Comparison of ENCODE assay signal across 18 cellular contexts in the genomic region with DNA sequence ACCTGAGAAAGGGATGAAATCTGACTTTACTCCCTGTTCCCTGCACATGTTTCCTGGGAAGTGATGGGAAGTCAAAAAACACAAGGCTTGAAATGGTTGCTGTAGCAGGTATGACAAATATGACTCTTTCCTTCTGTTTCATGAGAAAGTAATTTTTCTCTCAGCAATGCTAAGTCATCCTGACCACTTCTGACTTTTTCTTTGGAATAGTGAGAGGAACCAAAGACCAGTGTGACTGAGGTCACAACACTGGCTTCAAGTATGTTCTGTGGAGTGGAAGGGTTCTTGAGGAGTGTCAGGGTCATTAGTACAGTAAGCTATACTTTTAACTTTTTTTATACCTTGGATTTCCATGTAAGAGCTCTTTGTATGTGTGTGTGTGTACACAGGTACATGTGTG.
DNase-seq lines count a peak whose midpoint lies in the region; ATAC-seq and TF ChIP-seq lines count a peak whose summit lies in the region.
"Had no signal": no experiment of that assay in that cellular context is flagged by ENCODE, and none has a peak within 500 bp of the region (broad histone marks: within the 10 kb centered on the region; RNA-seq: fewer than 3 reads in every experiment).

No MANE protein-coding gene starts in this region.

- CTCF ChIA-PET in HCT116 (lab: Charles Lee): no interaction called here

- H2AFZ ChIP-seq in HCT116 (ENCODE audit: low read depth, low read length, poor library complexity, severe bottlenecking): no peak overlapping the region

- no peak overlapping the region for H3K4me3 Mint-ChIP-seq in dendritic cell treated with granulocyte-macrophage colony-stimulating factor and Interleukin-4, amounts not matched to agents 40 ng/mL and 50 ng/mL, for 4 days
- no peak overlapping the region for H3K4me3 Mint-ChIP-seq in stimulated activated memory B cell treated with anti-CD40 and anti-IgM and Interleukin-4, amounts not matched to agents 10 μg/mL and 1 μg/mL and 100 μg/mL, for 72 hours
- H3K4me3 Mint-ChIP-seq in T-helper 17 cell: no peak overlapping the region
- H3K4me3 Mint-ChIP-seq: CD4-positive, CD25-positive, alpha-beta regulatory T cell had no signal

- no TSS peak for BruUV-seq in HCT116 (replicated peaks; lab: Mats Ljungman, UMichigan)

- H3K4me3 ChIP-seq in HCT116 (replicated peaks in 1 of 2; ENCODE audit: low read depth in 1 of 2, low read length in 2 of 2): no peak overlapping the region
- H3K4me3 ChIP-seq: SK-N-MC had no signal

- no peaks in the 10 kb centered on the region for H4K20me1 ChIP-seq in HCT116 (ENCODE audit: insufficient read depth)

- H3K9me2 ChIP-seq in HCT116 (ENCODE audit: insufficient read depth): no peaks in the 10 kb centered on the region

- H3K27me3 Mint-ChIP-seq in dendritic cell treated with granulocyte-macrophage colony-stimulating factor and Interleukin-4, amounts not matched to agents 40 ng/mL and 50 ng/mL, for 4 days: no peaks in the 10 kb centered on the region
- no peaks in the 10 kb centered on the region for H3K27me3 Mint-ChIP-seq in stimulated activated memory B cell treated with anti-CD40 and anti-IgM and Interleukin-4, amounts not matched to agents 10 μg/mL and 1 μg/mL and 100 μg/mL, for 72 hours
- no peaks in the 10 kb centered on the region for H3K27me3 Mint-ChIP-seq in T-helper 17 cell
- H3K27me3 Mint-ChIP-seq: CD4-positive, CD25-positive, alpha-beta regulatory T cell had no signal

- peak overlapping the region; percentile 96 for H3K27ac ChIP-seq in HCT116 (ENCODE audit: low read depth, low read length)
- H3K27ac ChIP-seq: SK-N-MC had no signal

- H3K4me1 ChIP-seq in HCT116 (ENCODE audit: control insufficient read depth in 1 of 2, insufficient read depth in 2 of 2, low read length in 2 of 2): peaks cover 83 to 96% of the 10 kb centered on the region in 2 experiments

- peaks cover 31% of the 10 kb centered on the region for H3K4me1 Mint-ChIP-seq in dendritic cell treated with granulocyte-macrophage colony-stimulating factor and Interleukin-4, amounts not matched to agents 40 ng/mL and 50 ng/mL, for 4 days (ENCODE audit: low read depth)
- peaks cover 56% of the 10 kb centered on the region for H3K4me1 Mint-ChIP-seq in stimulated activated memory B cell treated with anti-CD40 and anti-IgM and Interleukin-4, amounts not matched to agents 10 μg/mL and 1 μg/mL and 100 μg/mL, for 72 hours
- peaks cover 18% of the 10 kb centered on the region for H3K4me1 Mint-ChIP-seq in T-helper 17 cell

- ATAC-seq in HCT116 (no peak), T-helper 17 cell (no peak)
- no peak for ATAC-seq in stimulated activated memory B cell treated with anti-CD40 and anti-IgM and Interleukin-4, amounts not matched to agents 10 μg/mL and 1 μg/mL and 100 μg/mL, for 72 hours

- intact Hi-C loops in HCT116 (cut with micrococcal nuclease): no loop called here
- intact Hi-C loops in dendritic cell treated with granulocyte-macrophage colony-stimulating factor and Interleukin-4, amounts not matched to agents 40 ng/mL and 50 ng/mL, for 4 days (cut with micrococcal nuclease): no loop called here

- H3K9me3 ChIP-seq in HCT116 (ENCODE audit: control insufficient read depth in 1 of 2, insufficient read depth in 1 of 2, low read depth in 1 of 2, low read length in 2 of 2) (no peaks in the 10 kb centered on the region), T-helper 17 cell (ENCODE audit: control insufficient read depth, low read length, poor library complexity, severe bottlenecking) (no peaks in the 10 kb centered on the region)

- no peaks in the 10 kb centered on the region for H3K9me3 Mint-ChIP-seq in dendritic cell treated with granulocyte-macrophage colony-stimulating factor and Interleukin-4, amounts not matched to agents 40 ng/mL and 50 ng/mL, for 4 days
- peaks cover 1% of the 10 kb centered on the region for H3K9me3 Mint-ChIP-seq in stimulated activated memory B cell treated with anti-CD40 and anti-IgM and Interleukin-4, amounts not matched to agents 10 μg/mL and 1 μg/mL and 100 μg/mL, for 72 hours
- H3K9me3 Mint-ChIP-seq: CD4-positive, CD25-positive, alpha-beta regulatory T cell had no signal

- no peak for TF ChIP-seq RAD21 in HCT116 (IDR thresholded peaks at IDR 0.05; ENCODE audit: low read depth)

- TF ChIP-seq CTCF in HCT116 (IDR thresholded peaks at IDR 0.05 in 2 of 3, conservative IDR thresholded peaks at IDR 0.05 in 1 of 3; ENCODE audit: borderline replicate concordance in 1 of 3, insufficient read depth in 1 of 3, low read depth in 2 of 3, low read length in 2 of 3) (no peak), GM10266 (IDR thresholded peaks at IDR 0.05; ENCODE audit: control insufficient read depth, insufficient read depth, low read depth, missing control alignments) (no peak)

- peak; percentile 37 for DNase-seq in CD1c-positive myeloid dendritic cell (ENCODE audit: extremely low spot score)
- no peak for DNase-seq in HCT116 (ENCODE audit: low read depth, low spot score)
- no peak for DNase-seq in GM10266 (ENCODE audit: extremely low spot score)
- no peak for DNase-seq in T-helper 17 cell
- no peak for DNase-seq in activated CD4-positive, alpha-beta T cell treated with anti-CD3 and anti-CD28 coated beads for 4 hours
- DNase-seq: CD4-positive, CD25-positive, alpha-beta regulatory T cell; COR-L47; GOT3; KG1; MV-4-11; NCI-H1694 treated with DMSO at 0.1 percent for 48 hours; NCI-H2227 treated with DMSO at 0.1 percent for 48 hours; NCI-H510A treated with DMSO at 0.1 percent for 48 hours; NCI-H774; SHP77 had no signal

- TF ChIP-seq POLR2A in HCT116 (IDR thresholded peaks at IDR 0.05; ENCODE audit: borderline replicate concordance, extremely low read depth, insufficient read depth, insufficient read length): no peak

- H3K36me3 Mint-ChIP-seq in dendritic cell treated with granulocyte-macrophage colony-stimulating factor and Interleukin-4, amounts not matched to agents 40 ng/mL and 50 ng/mL, for 4 days (ENCODE audit: low read depth): no peaks in the 10 kb centered on the region
- H3K36me3 Mint-ChIP-seq in stimulated activated memory B cell treated with anti-CD40 and anti-IgM and Interleukin-4, amounts not matched to agents 10 μg/mL and 1 μg/mL and 100 μg/mL, for 72 hours: peaks cover 25% of the 10 kb centered on the region
- H3K36me3 Mint-ChIP-seq in T-helper 17 cell (ENCODE audit: low read depth): peaks cover 4% of the 10 kb centered on the region

- POLR2A ChIA-PET in HCT116 (lab: Charles Lee): interaction anchor here (1.1 kb wide), 1 partner anchor 18 kb away, joined by 7 read pairs; no protein-coding TSS in a partner anchor

- no peaks in the 10 kb centered on the region for H3K27me3 ChIP-seq in HCT116 (ENCODE audit: insufficient read depth, low read length)

- H3K36me3 ChIP-seq in HCT116 (ENCODE audit: control insufficient read depth in 1 of 2, insufficient read depth in 2 of 2, low read length in 2 of 2): no peaks in the 10 kb centered on the region

- peak overlapping the region; percentile 41 for H3K9ac ChIP-seq in HCT116 (ENCODE audit: low read length)

- H3K27ac Mint-ChIP-seq in dendritic cell treated with granulocyte-macrophage colony-stimulating factor and Interleukin-4, amounts not matched to agents 40 ng/mL and 50 ng/mL, for 4 days: peak overlapping the region; percentile 50
- peak overlapping the region; percentile 50 for H3K27ac Mint-ChIP-seq in stimulated activated memory B cell treated with anti-CD40 and anti-IgM and Interleukin-4, amounts not matched to agents 10 μg/mL and 1 μg/mL and 100 μg/mL, for 72 hours
- H3K27ac Mint-ChIP-seq in T-helper 17 cell: no peak overlapping the region
- H3K27ac Mint-ChIP-seq: CD4-positive, CD25-positive, alpha-beta regulatory T cell had no signal

- peaks cover 93% of the 10 kb centered on the region for H3K79me2 ChIP-seq in HCT116 (ENCODE audit: insufficient read depth, low read length)

- RAD21 ChIA-PET in HCT116 (lab: Charles Lee; ENCODE audit: low non-redundant PET in 1 of 2, low total read pairs in 2 of 2, uncharacterized antibody in 2 of 2, unreplicated experiment in 2 of 2): no interaction called here

- peak overlapping the region; percentile 12 for H3K4me2 ChIP-seq in HCT116 (ENCODE audit: low read length)

TF ChIP-seq in HCT116, 20 proteins besides CTCF, POLR2A, EP300 and RAD21:
- TF ChIP-seq CEBPB (IDR thresholded peaks at IDR 0.05; ENCODE audit: low read depth) (no peak), POLR2AphosphoS5 (IDR thresholded peaks at IDR 0.05; ENCODE audit: low read depth, low read length) (no peak), ZFX (IDR thresholded peaks at IDR 0.05) (no peak), EZH2phosphoT487 (IDR thresholded peaks at IDR 0.05; ENCODE audit: borderline replicate concordance) (no peak), SP1 (IDR thresholded peaks at IDR 0.05; ENCODE audit: low read depth) (0 out of 2 replicates have a peak, but pooled peaks have one; percentile 7), SRF (IDR thresholded peaks at IDR 0.05; ENCODE audit: low read depth) (no peak), YY1 (IDR thresholded peaks at IDR 0.05; ENCODE audit: extremely low read depth, insufficient replicate concordance, low read depth, low read length) (no peak), EGR1 (IDR thresholded peaks at IDR 0.05; ENCODE audit: low read depth) (no peak)
- TF ChIP-seq, protein P1, sequence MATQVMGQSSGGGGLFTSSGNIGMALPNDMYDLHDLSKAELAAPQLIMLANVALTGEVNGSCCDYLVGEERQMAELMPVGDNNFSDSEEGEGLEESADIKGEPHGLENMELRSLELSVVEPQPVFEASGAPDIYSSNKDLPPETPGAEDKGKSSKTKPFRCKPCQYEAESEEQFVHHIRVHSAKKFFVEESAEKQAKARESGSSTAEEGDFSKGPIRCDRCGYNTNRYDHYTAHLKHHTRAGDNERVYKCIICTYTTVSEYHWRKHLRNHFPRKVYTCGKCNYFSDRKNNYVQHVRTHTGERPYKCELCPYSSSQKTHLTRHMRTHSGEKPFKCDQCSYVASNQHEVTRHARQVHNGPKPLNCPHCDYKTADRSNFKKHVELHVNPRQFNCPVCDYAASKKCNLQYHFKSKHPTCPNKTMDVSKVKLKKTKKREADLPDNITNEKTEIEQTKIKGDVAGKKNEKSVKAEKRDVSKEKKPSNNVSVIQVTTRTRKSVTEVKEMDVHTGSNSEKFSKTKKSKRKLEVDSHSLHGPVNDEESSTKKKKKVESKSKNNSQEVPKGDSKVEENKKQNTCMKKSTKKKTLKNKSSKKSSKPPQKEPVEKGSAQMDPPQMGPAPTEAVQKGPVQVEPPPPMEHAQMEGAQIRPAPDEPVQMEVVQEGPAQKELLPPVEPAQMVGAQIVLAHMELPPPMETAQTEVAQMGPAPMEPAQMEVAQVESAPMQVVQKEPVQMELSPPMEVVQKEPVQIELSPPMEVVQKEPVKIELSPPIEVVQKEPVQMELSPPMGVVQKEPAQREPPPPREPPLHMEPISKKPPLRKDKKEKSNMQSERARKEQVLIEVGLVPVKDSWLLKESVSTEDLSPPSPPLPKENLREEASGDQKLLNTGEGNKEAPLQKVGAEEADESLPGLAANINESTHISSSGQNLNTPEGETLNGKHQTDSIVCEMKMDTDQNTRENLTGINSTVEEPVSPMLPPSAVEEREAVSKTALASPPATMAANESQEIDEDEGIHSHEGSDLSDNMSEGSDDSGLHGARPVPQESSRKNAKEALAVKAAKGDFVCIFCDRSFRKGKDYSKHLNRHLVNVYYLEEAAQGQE (IDR thresholded peaks at IDR 0.05; ENCODE audit: low read depth): no peak
